In the genomic region with DNA sequence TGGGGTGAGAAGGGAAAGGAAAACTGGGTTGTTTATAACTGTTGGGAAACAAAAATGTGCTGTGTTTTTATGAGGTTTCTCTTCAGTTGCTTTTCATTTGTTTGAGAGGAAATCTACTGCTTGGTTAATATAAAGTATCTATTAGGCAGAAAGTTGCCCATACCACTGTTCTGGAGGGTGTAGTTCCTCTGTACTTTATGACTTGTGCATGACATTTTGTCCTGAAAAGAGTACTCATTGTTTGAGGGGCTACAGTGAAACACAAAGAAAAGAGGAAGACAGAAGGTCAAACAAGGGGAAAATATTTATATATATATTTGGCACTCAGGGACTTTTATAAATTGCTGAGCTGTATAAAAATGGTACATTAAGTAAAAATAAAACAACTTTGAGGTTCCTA, we compare ENCODE assay signal across 19 cellular contexts. TPM values are rescaled to one million over a fixed set of nuclear protein-coding genes. Genes with fewer than 3 reads are reported as not detected.
"Had no signal": no experiment of that assay in that cellular context is flagged by ENCODE, and none has a peak within 500 bp of the region (broad histone marks: within the 10 kb centered on the region; RNA-seq: fewer than 3 reads in every experiment).

No MANE protein-coding gene starts in this region.

- H3K4me3 ChIP-seq: mucosa of descending colon, smooth muscle cell had no signal

- H3K36me3 ChIP-seq: brain microvascular endothelial cell had no signal

- H3K36me3 Mint-ChIP-seq: naive thymus-derived CD4-positive, alpha-beta T cell; type B pancreatic cell had no signal

- H3K27ac ChIP-seq: brain microvascular endothelial cell had no signal

- ATAC-seq: effector memory CD8-positive, alpha-beta T cell; left colon; mucosa of descending colon; naive thymus-derived CD4-positive, alpha-beta T cell; stimulated activated naive CD8-positive, alpha-beta T cell treated with anti-CD3 and anti-CD28 coated beads, Interleukin-15, amount 100 ng/mL, for 72 hours had no signal

- H3K27ac Mint-ChIP-seq: effector memory CD8-positive, alpha-beta T cell; memory B cell; naive thymus-derived CD4-positive, alpha-beta T cell; type B pancreatic cell had no signal

- H3K27me3 ChIP-seq: brain microvascular endothelial cell had no signal

- FAIRE-seq: islet of Langerhans had no signal

- H3K9me3 Mint-ChIP-seq: effector memory CD8-positive, alpha-beta T cell; type B pancreatic cell had no signal

- H3K4me2 ChIP-seq: smooth muscle cell had no signal

- H3K4me3 Mint-ChIP-seq: effector memory CD8-positive, alpha-beta T cell; memory B cell; naive thymus-derived CD4-positive, alpha-beta T cell; stimulated activated naive CD8-positive, alpha-beta T cell treated with anti-CD3 and anti-CD28 coated beads, Interleukin-15, amount 100 ng/mL, for 72 hours; type B pancreatic cell had no signal

- H3K4me1 Mint-ChIP-seq: memory B cell; stimulated activated naive CD8-positive, alpha-beta T cell treated with anti-CD3 and anti-CD28 coated beads, Interleukin-15, amount 100 ng/mL, for 72 hours had no signal

- DNase-seq: activated CD4-positive, CD25-positive, alpha-beta regulatory T cell treated with anti-CD3 and anti-CD28 coated beads, Interleukin-2, amount 50 U/mL, for 72 hours; activated naive CD4-positive, alpha-beta T cell treated with Interleukin-2 at 50 U/mL for 16 hours; activated T-cell treated with anti-CD3 and anti-CD28 coated beads for 4 hours; anterior cingulate cortex; brain microvascular endothelial cell; cerebellar nuclear complex; effector memory CD8-positive, alpha-beta T cell; left colon; mucosa of descending colon; naive thymus-derived CD4-positive, alpha-beta T cell; retina; stimulated activated naive CD8-positive, alpha-beta T cell treated with anti-CD3 and anti-CD28 coated beads, Interleukin-15, amount 100 ng/mL, for 72 hours had no signal

RNA-seq across cellular contexts. Expression of a gene that starts 9.8 kb away (rescaled TPM):
- total RNA-seq: activated CD8-positive, alpha-beta memory T cell treated with anti-CD3 and anti-CD28 coated beads for 36 hours; epithelial cell of proximal tubule; smooth muscle cell; temporal lobe had no signal
- polyA plus RNA-seq: naive thymus-derived CD4-positive, alpha-beta T cell; smooth muscle cell had no signal

RNA-seq across cellular contexts. Expression of a gene that starts 27.8 kb away (rescaled TPM):
- total RNA-seq: activated CD8-positive, alpha-beta memory T cell treated with anti-CD3 and anti-CD28 coated beads for 36 hours; epithelial cell of proximal tubule; smooth muscle cell had no signal
- polyA plus RNA-seq: naive thymus-derived CD4-positive, alpha-beta T cell; smooth muscle cell had no signal
